In the genomic region with DNA sequence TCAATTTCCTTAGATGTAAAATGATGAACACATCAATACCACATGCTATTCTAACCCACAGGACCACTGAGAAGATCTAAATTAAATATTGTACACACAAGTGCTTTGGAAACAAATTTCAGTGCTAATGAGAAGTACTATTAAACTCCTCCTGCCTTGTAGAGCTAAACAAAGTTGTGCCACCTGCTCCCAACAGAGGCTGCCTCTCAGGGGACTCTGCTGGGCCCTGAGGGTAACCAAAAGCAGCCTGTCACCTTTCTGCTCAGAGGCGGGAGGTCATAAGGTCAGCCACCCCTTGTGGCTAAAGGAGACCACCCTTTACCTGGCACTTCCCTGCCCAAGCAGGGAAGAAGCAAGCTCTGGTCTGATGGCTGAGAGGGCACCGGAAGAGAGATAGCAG, we compare ENCODE assay signal across 14 cellular contexts. TPM values are rescaled to one million over a fixed set of nuclear protein-coding genes. Genes with fewer than 3 reads are reported as not detected.
DNase-seq lines count a peak whose midpoint lies in the region; ATAC-seq, FAIRE-seq and TF ChIP-seq lines count a peak whose summit lies in the region.
"Had no signal": no experiment of that assay in that cellular context is flagged by ENCODE, and none has a peak within 500 bp of the region (broad histone marks: within the 10 kb centered on the region; RNA-seq: fewer than 3 reads in every experiment).

No MANE protein-coding gene starts in this region.

- TF ChIP-seq CTCF in CD14-positive monocyte (IDR thresholded peaks at IDR 0.05) = no peak
- no peak for TF ChIP-seq CTCF in RWPE1 (conservative IDR thresholded peaks at IDR 0.05; ENCODE audit: low read depth)

- peaks cover 51% of the 10 kb centered on the region for H3K4me1 Mint-ChIP-seq in CD14-positive monocyte
- H3K4me1 Mint-ChIP-seq in naive thymus-derived CD4-positive, alpha-beta T cell = peaks cover 49 to 79% (median 64%) of the 10 kb centered on the region in 7 donors

- H3K9me3 ChIP-seq in naive thymus-derived CD4-positive, alpha-beta T cell (ENCODE audit: control insufficient read depth in 2 of 3, low read length in 3 of 3) = no peaks in the 10 kb centered on the region
- H3K9me3 ChIP-seq: ovary had no signal

- no peak overlapping the region for H3K4me3 Mint-ChIP-seq in CD14-positive monocyte
- peak overlapping the region in 3 of 10 donors; percentile 5 to 24 (median 10) for H3K4me3 Mint-ChIP-seq in naive thymus-derived CD4-positive, alpha-beta T cell

- peak overlapping the region in 4 of 7 donors; percentile 16 to 62 (median 44) for H3K27ac Mint-ChIP-seq in CD14-positive monocyte
- H3K27ac Mint-ChIP-seq in naive thymus-derived CD4-positive, alpha-beta T cell = peak overlapping the region; percentile 9 to 71 (median 43)

- peaks cover 0 to 4% (median 3%) of the 10 kb centered on the region in 7 donors for H3K9me3 Mint-ChIP-seq in CD14-positive monocyte
- H3K9me3 Mint-ChIP-seq in naive thymus-derived CD4-positive, alpha-beta T cell = peaks cover 0 to 3% (median 0%) of the 10 kb centered on the region in 11 donors

- no peak for FAIRE-seq in HTR-8/SVneo (lab: Jason Lieb, UNC)
- FAIRE-seq: keratinocyte had no signal

- ATAC-seq in naive thymus-derived CD4-positive, alpha-beta T cell = no peak

- no peak overlapping the region for H3K4me3 ChIP-seq in naive thymus-derived CD4-positive, alpha-beta T cell (ENCODE audit: low read length)
- H3K4me3 ChIP-seq: ovary had no signal

- H3K36me3 ChIP-seq in naive thymus-derived CD4-positive, alpha-beta T cell (ENCODE audit: control insufficient read depth in 2 of 3, insufficient read depth in 3 of 3, low read length in 3 of 3) = peaks cover 0 to 4% (median 0%) of the 10 kb centered on the region in 3 experiments
- H3K36me3 ChIP-seq: ovary had no signal

- H3K27me3 ChIP-seq in naive thymus-derived CD4-positive, alpha-beta T cell (ENCODE audit: control insufficient read depth in 2 of 2, insufficient read depth in 2 of 2, low read length in 2 of 2) = no peaks in the 10 kb centered on the region
- H3K27me3 ChIP-seq: ovary had no signal

- CTCF ChIA-PET in RWPE1 (lab: Yijun Ruan, JAX) = interaction anchor here (0.6 kb wide), 1 partner anchor 521 kb away, joined by 3 read pairs; no protein-coding TSS in a partner anchor
- CTCF ChIA-PET in naive thymus-derived CD4-positive, alpha-beta T cell (lab: Charles Lee) = interaction anchor here (1.2 kb wide), 1 partner anchor 36 kb away, joined by 5 read pairs; no protein-coding TSS in a partner anchor

- peaks cover 14 to 23% of the 10 kb centered on the region in 2 donors for H3K4me1 ChIP-seq in naive thymus-derived CD4-positive, alpha-beta T cell (ENCODE audit: control insufficient read depth in 2 of 2, insufficient read depth in 2 of 2, low read length in 2 of 2)

- DNase-seq in NCI-H1417 (lab: John Stamatoyannopoulos, UW) (peak in 2 of 3 experiments; percentile 23 to 65), NCI-H1417 treated with DMSO at 0.1 percent for 48 hours (lab: John Stamatoyannopoulos, UW) (no peak), CD14-positive monocyte (ENCODE audit: low spot score) (no peak), RWPE1 (ENCODE audit: low spot score) (no peak), A172 (ENCODE audit: low spot score) (no peak), HTR-8/SVneo (ENCODE audit: insufficient read length, low spot score) (no peak), T1000 (lab: John Stamatoyannopoulos, UW) (no peak)
- no peak for DNase-seq in naive thymus-derived CD4-positive, alpha-beta T cell
- DNase-seq: 8988T; activated CD4-positive, alpha-beta T cell treated with anti-CD3 and anti-CD28 coated beads for 48 hours; NCI-H748 treated with DMSO at 0.1 percent for 48 hours; ovary; T-helper 2 cell had no signal

- peaks cover 0 to under 1% (median 0%) of the 10 kb centered on the region in 3 donors for H3K27me3 Mint-ChIP-seq in CD14-positive monocyte (ENCODE audit: low read depth in 3 of 3)
- no peaks in the 10 kb centered on the region for H3K27me3 Mint-ChIP-seq in naive thymus-derived CD4-positive, alpha-beta T cell

- H3K36me3 Mint-ChIP-seq in CD14-positive monocyte = peaks cover 40 to 63% of the 10 kb centered on the region in 2 donors
- H3K36me3 Mint-ChIP-seq in naive thymus-derived CD4-positive, alpha-beta T cell = peaks cover 0 to 7% (median 6%) of the 10 kb centered on the region in 5 donors

- peak overlapping the region; percentile 47 for H3K27ac ChIP-seq in RWPE1
- H3K27ac ChIP-seq in naive thymus-derived CD4-positive, alpha-beta T cell (ENCODE audit: low read depth, low read length) = no peak overlapping the region
- H3K27ac ChIP-seq: ovary had no signal

- intact Hi-C loops in CD14-positive monocyte (cut with micrococcal nuclease) = no loop called here
- intact Hi-C loops in naive thymus-derived CD4-positive, alpha-beta T cell (cut with micrococcal nuclease) = no loop called here

- POLR2A ChIA-PET in RWPE1 (lab: Yijun Ruan, JAX; ENCODE audit: low non-redundant PET) = interaction anchor here (0.6 kb wide), 1 partner anchor 13 kb away, joined by 7 read pairs; no protein-coding TSS in a partner anchor
- POLR2A ChIA-PET in naive thymus-derived CD4-positive, alpha-beta T cell (lab: Charles Lee) = interaction anchor here (0.8 to 9.2 kb wide), 3 partner anchors 9 to 37 kb away, joined by 3 to 202 read pairs (median 8); no protein-coding TSS in a partner anchor

RNA-seq across cellular contexts. Expression of a gene that starts 6.3 kb away (rescaled TPM):
- 1 to 10 TPM; 4.5 to 4.6 TPM for polyA plus RNA-seq in CD14-positive monocyte
- total RNA-seq in naive thymus-derived CD4-positive, alpha-beta T cell = 10 to 100 TPM; 13.2 to 25.7 (median 21.1) TPM
- 10 to 100 TPM in 1 of 2 donors, 1 to 10 TPM in 1; 7.1 to 18.2 TPM for polyA plus RNA-seq in naive thymus-derived CD4-positive, alpha-beta T cell
- 2.3 and 5.2 TPM in 2 replicates for total RNA-seq in A172 (2014; rRNA removed; shearing (Covaris generic))

Comparison
In these comparisons a context has a peak if more than half of its experiments do, and no peak if none do; other contexts are left out.
1. DNase-seq: peak in NCI-H1417 (2 of 3); none in NCI-H1417 treated with DMSO at 0.1 percent for 48 hours (single experiment), CD14-positive monocyte (single experiment), RWPE1 (single experiment), naive thymus-derived CD4-positive, alpha-beta T cell (0 of 9), A172 (single experiment), HTR-8/SVneo (single experiment) and T1000 (single experiment).